8 cellular contexts compared by ENCODE assay signal in the genomic region with DNA sequence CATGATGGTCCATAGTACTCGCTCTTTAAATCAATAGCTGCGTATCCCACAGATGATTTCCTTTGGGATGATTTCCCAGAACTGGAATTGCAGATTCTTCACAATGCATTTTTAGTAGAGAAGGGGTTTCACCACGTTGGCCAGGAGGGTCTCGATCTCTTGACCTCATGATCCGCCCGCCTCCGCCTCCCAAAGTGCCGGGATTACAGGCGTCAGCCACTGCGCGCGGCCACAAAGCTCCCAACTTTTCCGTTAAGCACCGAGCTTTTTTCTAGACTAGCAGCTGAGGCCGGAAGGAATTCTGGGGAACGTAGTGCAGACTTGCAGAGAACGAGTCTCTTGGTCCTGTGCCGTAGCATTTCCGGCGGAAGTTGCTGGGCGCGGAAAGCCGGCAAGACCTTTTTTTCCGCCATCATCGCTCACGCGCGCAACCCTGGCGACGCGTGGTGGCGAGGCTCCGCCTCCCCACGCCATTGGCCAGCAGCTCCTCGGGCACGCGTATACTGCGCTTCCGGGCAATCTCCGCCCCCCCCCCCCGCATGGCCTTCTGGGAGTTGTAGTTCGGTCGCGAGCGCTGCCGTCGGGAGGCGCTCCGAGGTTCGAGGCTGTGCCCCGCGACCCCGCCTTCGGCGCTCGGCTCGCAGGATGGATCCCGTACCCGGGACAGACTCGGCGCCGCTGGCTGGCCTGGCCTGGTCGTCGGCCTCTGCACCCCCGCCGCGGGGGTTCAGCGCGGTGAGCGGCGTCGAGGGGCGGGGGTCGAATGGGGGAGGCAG. TPM values are rescaled to one million over a fixed set of nuclear protein-coding genes. Genes with fewer than 3 reads are reported as not detected.
A peak's percentile ranks its signal among the peaks of the same experiment; 100 is the strongest.
DNase-seq lines count a peak whose midpoint lies in the region; TF ChIP-seq lines count a peak whose summit lies in the region.

A gene (plus strand): TSS at position 557 of the 776 bp plus-strand sequence. CDS start 89 bp downstream, at position 646.

- DNase-seq in CD4-positive, alpha-beta memory T cell: peak; percentile 94 to 98 (median 97)
- DNase-seq in GM20000 (ENCODE audit: low spot score) (peak; percentile 98), HT1080 (ENCODE audit: low read depth) (peak; percentile 99), NOMO-1 treated with DMSO at 0.1 percent for 48 hours (lab: John Stamatoyannopoulos, UW; ENCODE audit: unreplicated experiment) (peak; percentile 95), lung microvascular endothelial cell (ENCODE audit: low read depth in 2 of 2) (peak; percentile 99)
- peak; percentile 90 to 94 for DNase-seq in activated CD8-positive, alpha-beta memory T cell treated with anti-CD3 and anti-CD28 coated beads for 4 hours (ENCODE audit: low read depth in 2 of 2)
- peak; percentile 90 to 93 (median 93) for DNase-seq in effector memory CD4-positive, alpha-beta T cell
- DNase-seq in stimulated activated CD4-positive, alpha-beta T cell treated with anti-CD3 and anti-CD28 coated beads, TNF-alpha, amount 100 ng/mL, for 48 hours (ENCODE audit: low read depth in 3 of 3): peak; percentile 89 to 93 (median 90)

- H3K36me3 ChIP-seq in CD4-positive, alpha-beta memory T cell (ENCODE audit: insufficient read depth, low read length): peaks cover 4% of the 10 kb centered on the region
- H3K36me3 ChIP-seq in effector memory CD4-positive, alpha-beta T cell (ENCODE audit: control insufficient read depth, insufficient read depth, low read length): peaks cover 5% of the 10 kb centered on the region

- POLR2A ChIA-PET in CD4-positive, alpha-beta memory T cell (lab: Charles Lee; ENCODE audit: partially characterized antibody): interaction anchor here (0.5 to 3.5 kb wide), 30 partner anchors 10 to 1152 kb away, joined by 3 to 87 read pairs (median 4); a partner anchor contains a TSS

- H3K27ac ChIP-seq in CD4-positive, alpha-beta memory T cell (ENCODE audit: low read depth, low read length): peak within 1 kb of the TSS; percentile 67
- peak within 1 kb of the TSS; percentile 64 for H3K27ac ChIP-seq in effector memory CD4-positive, alpha-beta T cell (ENCODE audit: insufficient read depth, low read length, poor library complexity, severe bottlenecking)

- intact Hi-C loops in CD4-positive, alpha-beta memory T cell (cut with micrococcal nuclease): loop anchor here (1.0 kb wide), 2 partner anchors 14 to 152 kb away; a partner anchor contains a TSS

- H3K27me3 Mint-ChIP-seq in CD4-positive, alpha-beta memory T cell: no peaks in the 10 kb centered on the region

- CTCF ChIA-PET in CD4-positive, alpha-beta memory T cell (lab: Charles Lee; ENCODE audit: partially characterized antibody): interaction anchor here (0.7 to 2.9 kb wide), 13 partner anchors 9 to 155 kb away, joined by 3 to 15 read pairs (median 4); a partner anchor contains a TSS

- TF ChIP-seq CTCF in GM20000 (IDR thresholded peaks at IDR 0.05; ENCODE audit: extremely low read depth, missing control alignments): no peak

- peak within 1 kb of the TSS; percentile 91 to 97 (median 94) for H3K4me3 Mint-ChIP-seq in CD4-positive, alpha-beta memory T cell

- peak within 1 kb of the TSS; percentile 91 to 96 (median 93) for H3K27ac Mint-ChIP-seq in CD4-positive, alpha-beta memory T cell

- H3K4me1 ChIP-seq in CD4-positive, alpha-beta memory T cell (ENCODE audit: insufficient read depth, low read length): peaks cover 17% of the 10 kb centered on the region
- peaks cover 12% of the 10 kb centered on the region for H3K4me1 ChIP-seq in effector memory CD4-positive, alpha-beta T cell (ENCODE audit: control insufficient read depth, insufficient read depth, low read length, poor library complexity, severe bottlenecking)

- H3K27me3 ChIP-seq in CD4-positive, alpha-beta memory T cell (ENCODE audit: insufficient read depth, low read length): no peaks in the 10 kb centered on the region
- no peaks in the 10 kb centered on the region for H3K27me3 ChIP-seq in effector memory CD4-positive, alpha-beta T cell (replicated peaks; ENCODE audit: control insufficient read depth, insufficient read depth, low read length, poor library complexity, severe bottlenecking)

- H3K9me3 ChIP-seq in CD4-positive, alpha-beta memory T cell (ENCODE audit: control insufficient read depth in 1 of 2, low read length in 2 of 2): no peaks in the 10 kb centered on the region
- no peaks in the 10 kb centered on the region for H3K9me3 ChIP-seq in effector memory CD4-positive, alpha-beta T cell (ENCODE audit: control insufficient read depth, low read length)

- peaks cover 13 to 26% (median 16%) of the 10 kb centered on the region in 4 donors for H3K4me1 Mint-ChIP-seq in CD4-positive, alpha-beta memory T cell

- H3K9me3 Mint-ChIP-seq in CD4-positive, alpha-beta memory T cell: no peaks in the 10 kb centered on the region

- H3K4me3 ChIP-seq in CD4-positive, alpha-beta memory T cell (ENCODE audit: low read length in 2 of 2): peak within 1 kb of the TSS; percentile 69 to 92
- H3K4me3 ChIP-seq in effector memory CD4-positive, alpha-beta T cell (ENCODE audit: insufficient read depth, low read depth, low read length, poor library complexity, severe bottlenecking): peak within 1 kb of the TSS; percentile 77

- H3K36me3 Mint-ChIP-seq in CD4-positive, alpha-beta memory T cell: peaks cover 6 to 20% of the 10 kb centered on the region in 2 donors

RNA-seq across cellular contexts. Expression of the gene that starts here (rescaled TPM):
- total RNA-seq in CD4-positive, alpha-beta memory T cell: 10 to 100 TPM; 35.4 to 38.0 TPM
- polyA plus RNA-seq in CD4-positive, alpha-beta memory T cell: 10 to 100 TPM; 29.5 to 32.6 TPM
- 72.1 and 78.0 TPM in 2 replicates for total RNA-seq in HT1080 (2014; rRNA removed; shearing (Covaris generic))
- 75.4 and 120 TPM in 2 replicates for polyA plus RNA-seq in HT1080 (2015; cell fraction: cytosol; rRNA removed)
- 60.7 and 80.9 TPM in 2 replicates for polyA plus RNA-seq in HT1080 (2015; cell fraction: nucleus; rRNA removed)
- 32.3 and 33.9 TPM in 2 replicates for total RNA-seq in lung microvascular endothelial cell

Comparison
In these comparisons a context has a peak if more than half of its experiments do, and no peak if none do; other contexts are left out.
1. Peak in every context shown above with its lines: DNase-seq, H3K4me3 ChIP-seq and H3K27ac ChIP-seq.